In the genomic region with DNA sequence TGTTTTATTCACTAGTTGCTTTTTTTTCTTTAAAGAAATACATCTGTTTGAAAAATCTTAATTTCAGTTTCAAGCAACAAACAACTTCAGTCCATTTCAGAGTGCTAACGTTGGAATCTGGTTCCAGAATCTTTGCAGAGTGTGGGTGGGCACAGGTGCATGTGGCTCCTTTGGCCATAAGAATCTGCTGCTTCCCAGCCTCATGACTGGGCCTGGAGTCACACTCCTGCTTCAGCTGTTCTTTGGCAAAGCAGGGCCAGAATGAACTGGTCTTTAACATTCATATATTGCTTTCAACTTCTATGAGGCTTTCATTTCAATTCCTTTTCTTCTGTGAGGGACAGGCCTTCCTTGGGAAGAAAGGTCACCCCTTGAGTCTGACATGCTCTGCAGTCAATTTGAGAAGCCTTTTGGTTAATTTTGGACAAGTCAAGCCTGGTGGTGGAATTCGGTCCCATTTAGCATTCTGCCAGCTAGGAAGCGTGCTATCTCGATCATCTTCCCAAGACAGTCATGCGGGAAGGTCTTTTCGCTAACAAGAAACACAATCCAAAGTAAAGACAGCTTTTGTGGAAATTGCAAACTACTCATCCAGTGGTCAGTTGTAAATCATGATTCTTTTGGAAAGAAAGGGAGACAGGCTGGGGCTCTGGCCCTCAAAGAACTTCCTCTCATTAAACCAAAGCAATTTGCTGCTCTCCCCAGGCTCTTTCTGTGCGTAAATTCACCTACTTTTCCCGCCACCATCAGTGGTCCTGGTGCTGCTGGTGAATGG, we compare ENCODE assay signal across 16 cellular contexts. TPM values are rescaled to one million over a fixed set of nuclear protein-coding genes. Genes with fewer than 3 reads are reported as not detected.
"Had no signal": no experiment of that assay in that cellular context is flagged by ENCODE, and none has a peak within 500 bp of the region (broad histone marks: within the 10 kb centered on the region; RNA-seq: fewer than 3 reads in every experiment).

No MANE protein-coding gene starts in this region.

- H3K4me1 ChIP-seq: colonic mucosa, uterus had no signal

- H3K9me3 Mint-ChIP-seq: activated naive CD4-positive, alpha-beta T cell treated with anti-CD3 and anti-CD28 coated beads for 36 hours; activated naive CD8-positive, alpha-beta T cell treated with anti-CD3 and anti-CD28 coated beads, Interleukin-2, amount 50 U/mL, for 24 hours; activated T-helper 17 cell treated with anti-CD3 and anti-CD28 coated beads, Interleukin-2, amount 50 U/mL, for 72 hours; T-cell had no signal

- H3K27ac Mint-ChIP-seq: activated naive CD4-positive, alpha-beta T cell treated with anti-CD3 and anti-CD28 coated beads for 36 hours; activated naive CD8-positive, alpha-beta T cell treated with anti-CD3 and anti-CD28 coated beads, Interleukin-2, amount 50 U/mL, for 24 hours; activated T-helper 17 cell treated with anti-CD3 and anti-CD28 coated beads, Interleukin-2, amount 50 U/mL, for 72 hours; T-cell had no signal

- H3K36me3 ChIP-seq: colonic mucosa, ovary, stomach, uterus had no signal

- H3K27ac ChIP-seq: colonic mucosa, foreskin keratinocyte, ovary, stomach, uterus had no signal

- H3K4me3 Mint-ChIP-seq: activated naive CD4-positive, alpha-beta T cell treated with anti-CD3 and anti-CD28 coated beads for 36 hours; activated naive CD8-positive, alpha-beta T cell treated with anti-CD3 and anti-CD28 coated beads, Interleukin-2, amount 50 U/mL, for 24 hours; activated T-helper 17 cell treated with anti-CD3 and anti-CD28 coated beads, Interleukin-2, amount 50 U/mL, for 72 hours; neural crest cell; T-cell had no signal

- H3K4me3 ChIP-seq: colonic mucosa, ovary, stomach, uterus had no signal

- H3K27me3 ChIP-seq: colonic mucosa, foreskin keratinocyte, ovary, stomach, uterus had no signal

- H3K9me3 ChIP-seq: colonic mucosa, ovary, stomach, uterus had no signal

- DNase-seq: activated naive CD4-positive, alpha-beta T cell treated with anti-CD3 and anti-CD28 coated beads for 36 hours; activated naive CD8-positive, alpha-beta T cell treated with anti-CD3 and anti-CD28 coated beads, Interleukin-2, amount 50 U/mL, for 24 hours; colonic mucosa; foreskin keratinocyte; glutamatergic neuron; mesendoderm; ovary; stimulated activated CD4-positive, alpha-beta T cell treated with anti-CD3 and anti-CD28 coated beads, Interleukin-12 subunit alpha, Interleukin-12 subunit beta, amount 100 ng/mL, for 4 hours; stimulated activated CD4-positive, alpha-beta T cell treated with anti-CD3 and anti-CD28 coated beads, Interleukin-2, amount 100 ng/mL, for 24 hours; stomach; T-cell; T-helper 9 cell; uterus had no signal

- FAIRE-seq: endothelial cell of umbilical vein had no signal

- H3K36me3 Mint-ChIP-seq: T-cell had no signal

- H3K4me1 Mint-ChIP-seq: activated naive CD8-positive, alpha-beta T cell treated with anti-CD3 and anti-CD28 coated beads, Interleukin-2, amount 50 U/mL, for 24 hours; activated T-helper 17 cell treated with anti-CD3 and anti-CD28 coated beads, Interleukin-2, amount 50 U/mL, for 72 hours; T-cell had no signal

RNA-seq across cellular contexts. Expression of gene SLC1A3, which starts 55.2 kb away (rescaled TPM):
- total RNA-seq: endothelial cell of umbilical vein had no signal
